13 cellular contexts compared by ENCODE assay signal in genomic region chr9:127629468-127630081, GRCh38. TPM values are rescaled to one million over a fixed set of nuclear protein-coding genes. Genes with fewer than 3 reads are reported as not detected.
DNase-seq lines count a peak whose midpoint lies in the region; ATAC-seq and TF ChIP-seq lines count a peak whose summit lies in the region.
"Had no signal": no experiment of that assay in that cellular context is flagged by ENCODE, and none has a peak within 500 bp of the region (broad histone marks: within the 10 kb centered on the region; RNA-seq: fewer than 3 reads in every experiment).

No MANE protein-coding gene starts in this region.

- TF ChIP-seq CTCF in mammary epithelial cell (conservative IDR thresholded peaks at IDR 0.05 in 1 of 2, IDR thresholded peaks at IDR 0.05 in 1 of 2; ENCODE audit: extremely low read depth in 1 of 2, insufficient read depth in 1 of 2, low read depth in 1 of 2, low read length in 2 of 2): peak; percentile 28 to 41
- TF ChIP-seq CTCF in breast epithelium (IDR thresholded peaks at IDR 0.05): no peak
- TF ChIP-seq CTCF in brain (conservative IDR thresholded peaks at IDR 0.05): no peak
- TF ChIP-seq CTCF in CD4-positive, alpha-beta T cell (IDR thresholded peaks at IDR 0.05): no peak

- H3K4me2 ChIP-seq in mammary epithelial cell (ENCODE audit: insufficient read depth, low read depth, low read length): peak overlapping the region; percentile 74

- no peaks in the 10 kb centered on the region for H3K9me3 ChIP-seq in mammary epithelial cell (replicated peaks; ENCODE audit: insufficient read depth, low read length)
- H3K9me3 ChIP-seq in breast epithelium: no peaks in the 10 kb centered on the region
- H3K9me3 ChIP-seq in right cardiac atrium (ENCODE audit: control insufficient read depth, low read length): no peaks in the 10 kb centered on the region
- H3K9me3 ChIP-seq in aorta (ENCODE audit: control insufficient read depth, low read length): no peaks in the 10 kb centered on the region
- no peaks in the 10 kb centered on the region for H3K9me3 ChIP-seq in CD4-positive, alpha-beta T cell (ENCODE audit: control insufficient read depth, low read length)

- no peak overlapping the region for H3K4me3 Mint-ChIP-seq in brain
- H3K4me3 Mint-ChIP-seq in CD4-positive, alpha-beta T cell: no peak overlapping the region
- H3K4me3 Mint-ChIP-seq: activated T-cell treated with anti-CD3 and anti-CD28 coated beads, Interleukin-2, amount 50 U/mL, for 24 hours had no signal

- dilution Hi-C loops in mammary epithelial cell (cut with HindIII; ENCODE audit: low sequenced_read_pairs): no loop called here

- intact Hi-C loops in mammary epithelial cell (cut with micrococcal nuclease): no loop called here
- intact Hi-C loops in breast epithelium (cut with DNase I; ENCODE audit: low total_unique reads): no loop called here
- intact Hi-C loops in right cardiac atrium (cut with DNase I): no loop called here
- intact Hi-C loops in aorta (cut with DNase I): loop anchor here in 1 of 2 donors (10.0 kb wide), 1 partner anchor 55 kb away; no protein-coding TSS in a partner anchor
- intact Hi-C loops in CD4-positive, alpha-beta T cell (cut with DNase I, micrococcal nuclease): no loop called here

- no peak for TF ChIP-seq POLR2A in breast epithelium (IDR thresholded peaks at IDR 0.05)

- H3K9ac ChIP-seq in mammary epithelial cell (ENCODE audit: insufficient read depth, low read length): peak overlapping the region; percentile 29

- no peaks in the 10 kb centered on the region for H3K27me3 ChIP-seq in mammary epithelial cell (ENCODE audit: insufficient read depth, low read length)
- H3K27me3 ChIP-seq in breast epithelium: no peaks in the 10 kb centered on the region
- H3K27me3 ChIP-seq in right cardiac atrium (ENCODE audit: control insufficient read depth, insufficient read depth): no peaks in the 10 kb centered on the region
- no peaks in the 10 kb centered on the region for H3K27me3 ChIP-seq in aorta (ENCODE audit: control insufficient read depth in 1 of 2, insufficient read depth in 2 of 2, low read length in 1 of 2)
- no peaks in the 10 kb centered on the region for H3K27me3 ChIP-seq in CD4-positive, alpha-beta T cell (ENCODE audit: control insufficient read depth, insufficient read depth, low read length)

- ATAC-seq in right cardiac atrium (peak; percentile 16 to 51), aorta (ENCODE audit: low FRiP score) (peak; percentile 23)
- ATAC-seq in CD4-positive, alpha-beta T cell (ENCODE audit: poor library complexity): no peak

- peak overlapping the region; percentile 69 for H2AFZ ChIP-seq in mammary epithelial cell (ENCODE audit: low read depth, low read length)

- H3K36me3 ChIP-seq in mammary epithelial cell (ENCODE audit: insufficient read depth, low read length) (no peaks in the 10 kb centered on the region), breast epithelium (no peaks in the 10 kb centered on the region), aorta (ENCODE audit: control insufficient read depth in 1 of 2, insufficient read depth in 2 of 2, low read length in 1 of 2) (no peaks in the 10 kb centered on the region)

- H3K27ac ChIP-seq in mammary epithelial cell (ENCODE audit: insufficient read depth, low read depth, low read length) (peak overlapping the region; percentile 78), breast epithelium (peak overlapping the region in 1 of 2 donors; percentile 32), right cardiac atrium (ENCODE audit: low read length) (peak overlapping the region; percentile 37), aorta (ENCODE audit: low read depth in 1 of 2, low read length in 2 of 2) (no peak overlapping the region)
- no peak overlapping the region for H3K27ac ChIP-seq in CD4-positive, alpha-beta T cell (ENCODE audit: low read depth, low read length)

- POLR2A ChIA-PET in CD4-positive, alpha-beta T cell (lab: Charles Lee): interaction anchor here (0.6 kb wide), 1 partner anchor 243 kb away, joined by 4 read pairs; no protein-coding TSS in a partner anchor

- H3K4me1 ChIP-seq in mammary epithelial cell (ENCODE audit: insufficient read depth, low read length) (peaks cover 44% of the 10 kb centered on the region), breast epithelium (no peaks in the 10 kb centered on the region), right cardiac atrium (ENCODE audit: control insufficient read depth, insufficient read depth, low read length) (peaks cover 10% of the 10 kb centered on the region), aorta (ENCODE audit: control insufficient read depth in 1 of 2, insufficient read depth in 2 of 2, low read length in 2 of 2) (no peaks in the 10 kb centered on the region)

- WGBS in mammary epithelial cell (ENCODE audit: low coverage, missing lambda C conversion rate): 54% methylated on average over 7 of the region's 8 CpGs
- 74% methylated on average over 8 of the region's 8 CpGs for WGBS in right cardiac atrium
- 93% methylated on average over 8 of the region's 8 CpGs for WGBS in aorta, 2 donors

- BruUV-seq in mammary epithelial cell (replicated peaks; lab: Mats Ljungman, UMichigan): no TSS peak

- CTCF ChIA-PET in mammary epithelial cell (lab: Charles Lee; ENCODE audit: low non-redundant PET): no interaction called here
- CTCF ChIA-PET in CD4-positive, alpha-beta T cell (lab: Charles Lee): no interaction called here

- peaks cover 24% of the 10 kb centered on the region for H3K36me3 Mint-ChIP-seq in brain
- H3K36me3 Mint-ChIP-seq in CD4-positive, alpha-beta T cell (ENCODE audit: low read depth): no peaks in the 10 kb centered on the region

- DNase-seq in mammary epithelial cell: no peak
- no peak for DNase-seq in breast epithelium (ENCODE audit: low spot score in 2 of 2)
- no peak for DNase-seq in right cardiac atrium
- DNase-seq in aorta: no peak
- DNase-seq in NCI-H1417 (lab: John Stamatoyannopoulos, UW): no peak
- no peak for DNase-seq in CD4-positive, alpha-beta T cell
- no peak for DNase-seq in NCI-H748 (lab: John Stamatoyannopoulos, UW; ENCODE audit: unreplicated experiment)
- DNase-seq: activated T-cell treated with anti-CD3 and anti-CD28 coated beads, Interleukin-2, amount 50 U/mL, for 24 hours; NCI-H510A; SHP77 treated with DMSO at 0.1 percent for 48 hours had no signal

- H3K9me3 Mint-ChIP-seq in brain: peaks cover 0 to 4% (median 0%) of the 10 kb centered on the region in 5 experiments
- H3K9me3 Mint-ChIP-seq in CD4-positive, alpha-beta T cell: no peaks in the 10 kb centered on the region
- H3K9me3 Mint-ChIP-seq: activated T-cell treated with anti-CD3 and anti-CD28 coated beads, Interleukin-2, amount 50 U/mL, for 24 hours had no signal

- H3K27me3 Mint-ChIP-seq in brain: peaks cover 3% of the 10 kb centered on the region
- H3K27me3 Mint-ChIP-seq in CD4-positive, alpha-beta T cell: peaks cover 4% of the 10 kb centered on the region
- H3K27me3 Mint-ChIP-seq: activated T-cell treated with anti-CD3 and anti-CD28 coated beads, Interleukin-2, amount 50 U/mL, for 24 hours; progenitor cell of endocrine pancreas had no signal

- no peaks in the 10 kb centered on the region for H4K20me1 ChIP-seq in mammary epithelial cell (ENCODE audit: insufficient read depth, low read length)

- peaks cover 50% of the 10 kb centered on the region for H3K4me1 Mint-ChIP-seq in brain
- no peaks in the 10 kb centered on the region for H3K4me1 Mint-ChIP-seq in CD4-positive, alpha-beta T cell (ENCODE audit: low read depth)

- in situ Hi-C loops in mammary epithelial cell (cut with MboI; ENCODE audit: low sequenced_read_pairs in 2 of 2): no loop called here

- H3K27ac Mint-ChIP-seq in brain: peak overlapping the region; percentile 14 to 84 (median 52)
- H3K27ac Mint-ChIP-seq in CD4-positive, alpha-beta T cell: no peak overlapping the region
- H3K27ac Mint-ChIP-seq: activated T-cell treated with anti-CD3 and anti-CD28 coated beads, Interleukin-2, amount 50 U/mL, for 24 hours; progenitor cell of endocrine pancreas had no signal

- H3K79me2 ChIP-seq in mammary epithelial cell (ENCODE audit: insufficient read depth, low read length): peaks cover 53% of the 10 kb centered on the region

- H3K4me3 ChIP-seq in mammary epithelial cell (replicated peaks in 1 of 3; ENCODE audit: insufficient read depth in 1 of 3, low read depth in 2 of 3, low read length in 3 of 3): no peak overlapping the region
- no peak overlapping the region for H3K4me3 ChIP-seq in breast epithelium
- H3K4me3 ChIP-seq in right cardiac atrium (ENCODE audit: low read length): no peak overlapping the region
- H3K4me3 ChIP-seq in aorta (ENCODE audit: low read length in 2 of 2): no peak overlapping the region
- H3K4me3 ChIP-seq: lung had no signal

RNA-seq across cellular contexts. Expression of gene STXBP1, which starts 17.5 kb away (rescaled TPM):
- total RNA-seq in mammary epithelial cell: 10 to 100 TPM; 32.5 to 72.5 TPM
- polyA plus RNA-seq in mammary epithelial cell: 31.6 TPM
- polyA minus RNA-seq in mammary epithelial cell: 107 TPM
- total RNA-seq in breast epithelium: 10 to 100 TPM; 19.0 to 45.9 (median 43.2) TPM
- polyA plus RNA-seq in brain (ENCODE audit: insufficient read depth, low read depth, low replicate concordance): 298 TPM
- total RNA-seq in right cardiac atrium: 10 to 100 TPM; 30.0 to 43.3 (median 41.2) TPM
- 19.4 TPM for polyA plus RNA-seq in right cardiac atrium
- total RNA-seq in aorta: 10 to 100 TPM; 50.0 to 69.0 TPM
- 10 to 100 TPM in 1 of 2 donors, 1 to 10 TPM in 1; 6.6 to 20.7 TPM for polyA plus RNA-seq in aorta
- 1 to 10 TPM; 1.9 to 3.4 TPM for total RNA-seq in CD4-positive, alpha-beta T cell

Comparison
In these comparisons a context has a peak if more than half of its experiments do, and no peak if none do; other contexts are left out.
1. CTCF ChIP-seq: peak in mammary epithelial cell (2 of 2); none in breast epithelium (0 of 3), brain (0 of 2) and CD4-positive, alpha-beta T cell (single experiment).
2. H3K27ac ChIP-seq: peak in mammary epithelial cell (single experiment) and right cardiac atrium (single experiment); none in aorta (0 of 2) and CD4-positive, alpha-beta T cell (single experiment).
3. RNA of gene STXBP1, which starts 17.5 kb away (total RNA-seq): 32.5 to 72.5 TPM in mammary epithelial cell, 50.0 to 69.0 TPM in aorta, 19.0 to 45.9 TPM in breast epithelium and 30.0 to 43.3 TPM in right cardiac atrium; 1.9 to 3.4 TPM in CD4-positive, alpha-beta T cell; every median in the first group is over 4 times any median in the second.